In genomic region chr9:113350937-113351336, GRCh38 we compare ENCODE assay signal across 1 cellular context.
TF ChIP-seq lines count a peak whose summit lies in the region.

No MANE protein-coding gene starts in this region.

TF ChIP-seq in endothelial cell of umbilical vein, 7 proteins besides CTCF, POLR2A, EP300 and RAD21 (continued from another document):
- TF ChIP-seq MAX (IDR thresholded peaks at IDR 0.05; ENCODE audit: insufficient read depth, insufficient read length): no peak
- TF ChIP-seq JUN (IDR thresholded peaks at IDR 0.05; ENCODE audit: borderline replicate concordance, insufficient read depth, insufficient read length, low read depth): no peak
